ENCODE assay signal across 9 cellular contexts in the genomic region with DNA sequence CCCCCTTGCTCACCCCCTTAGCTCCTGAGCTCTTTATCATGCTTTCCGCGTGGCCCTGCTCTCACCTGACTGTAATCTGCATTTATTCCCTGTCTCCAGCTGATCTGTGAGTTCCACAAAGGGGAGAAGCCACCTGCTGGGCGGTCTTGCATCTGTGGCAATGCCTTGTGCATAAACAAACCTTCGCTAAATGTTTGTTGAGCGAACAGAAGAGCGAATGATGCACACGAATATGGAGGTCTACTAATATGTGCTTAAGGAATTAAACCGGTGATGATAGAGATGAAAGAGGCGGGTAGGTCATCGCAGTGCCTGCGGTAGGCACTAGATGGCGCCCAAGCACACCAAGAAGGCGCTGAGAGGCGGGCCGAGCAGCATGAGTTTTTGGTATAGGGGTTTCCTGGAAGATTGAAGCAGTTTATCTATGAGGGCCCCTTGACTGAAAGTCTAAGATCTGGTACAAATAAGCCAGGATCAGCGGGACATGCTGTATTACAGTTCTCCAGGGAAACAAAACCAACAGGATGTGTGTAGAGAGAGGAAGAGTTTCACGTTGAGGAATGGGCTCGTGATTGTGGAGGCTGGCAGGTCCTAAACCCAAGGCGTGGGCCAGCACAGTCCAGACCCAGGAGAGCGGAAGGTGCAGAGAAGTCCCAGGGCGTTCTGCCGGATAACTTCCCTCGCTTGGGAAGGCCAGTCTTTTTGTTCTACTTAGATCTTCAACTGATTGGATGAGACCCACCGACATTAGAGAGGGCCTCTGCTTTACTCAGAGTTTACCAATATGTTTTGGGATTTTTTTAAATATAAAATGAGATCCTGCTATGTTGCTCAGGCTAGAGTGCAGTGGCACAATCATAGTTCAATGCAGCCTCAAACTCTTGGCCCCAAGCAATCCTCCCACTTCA. TPM values are rescaled to one million over a fixed set of nuclear protein-coding genes. Genes with fewer than 3 reads are reported as not detected.
DNase-seq lines count a peak whose midpoint lies in the region; ATAC-seq and TF ChIP-seq lines count a peak whose summit lies in the region.
"Had no signal": no experiment of that assay in that cellular context is flagged by ENCODE, and none has a peak within 500 bp of the region (broad histone marks: within the 10 kb centered on the region; RNA-seq: fewer than 3 reads in every experiment).

No MANE protein-coding gene starts in this region.

- H3K27ac Mint-ChIP-seq in HFFc6 (no peak overlapping the region), activated B cell treated with CpG ODN at 0.5 μM for 24 hours (no peak overlapping the region)
- H3K27ac Mint-ChIP-seq: dendritic cell treated with granulocyte-macrophage colony-stimulating factor and Interleukin-4, amounts not matched to agents 40 ng/mL and 50 ng/mL, for 4 days had no signal

- H3K36me3 Mint-ChIP-seq in HFFc6 (ENCODE audit: low read depth) (no peaks in the 10 kb centered on the region), activated B cell treated with CpG ODN at 0.5 μM for 24 hours (ENCODE audit: low read depth) (no peaks in the 10 kb centered on the region)

- CTCF ChIA-PET in activated B cell treated with CpG ODN at 0.5 μM for 24 hours (lab: Charles Lee), result interaction anchor here (0.7 to 1.4 kb wide), 9 partner anchors 9 to 595 kb away, joined by 3 to 7 read pairs (median 3); no protein-coding TSS in a partner anchor

- peak; percentile 29 for DNase-seq in DMS 273 treated with DMSO at 0.1 percent for 48 hours (lab: John Stamatoyannopoulos, UW)
- DNase-seq in HFFc6, result peak; percentile 54
- DNase-seq in NCI-H2171 treated with DMSO at 0.1 percent for 48 hours (lab: John Stamatoyannopoulos, UW), result peak; percentile 75
- peak; percentile 75 for DNase-seq in activated B cell treated with CpG ODN at 0.5 μM for 24 hours
- peak in 53 of 61 donors; percentile 2 to 88 (median 51) for DNase-seq in caudate nucleus (lab: John Stamatoyannopoulos, UW)
- no peak for DNase-seq in kidney epithelial cell (ENCODE audit: low read depth)
- DNase-seq in stimulated activated CD4-positive, alpha-beta T cell treated with anti-CD3 and anti-CD28 coated beads, Interleukin-15, amount 100 ng/mL, for 24 hours, result peak; percentile 88

- peak; percentile 98 for ATAC-seq in activated B cell treated with CpG ODN at 0.5 μM for 24 hours (ENCODE audit: low read depth)
- no peak for ATAC-seq in HG03135 (IDR thresholded peaks at IDR 0.05; ENCODE audit: unreplicated experiment)

- H3K27me3 ChIP-seq in kidney epithelial cell (ENCODE audit: control insufficient read depth, insufficient read depth, low read length), result no peaks in the 10 kb centered on the region

- no peak overlapping the region for H3K4me3 ChIP-seq in kidney epithelial cell (ENCODE audit: low read depth, low read length)

- H3K27me3 Mint-ChIP-seq in HFFc6 (ENCODE audit: insufficient read depth) (peaks cover under 1% of the 10 kb centered on the region; the same call in 1 of the 2 replicates), activated B cell treated with CpG ODN at 0.5 μM for 24 hours (peaks cover 7% of the 10 kb centered on the region)

- H3K4me3 Mint-ChIP-seq in HFFc6 (peak overlapping the region; percentile 72), activated B cell treated with CpG ODN at 0.5 μM for 24 hours (no peak overlapping the region)
- H3K4me3 Mint-ChIP-seq: dendritic cell treated with granulocyte-macrophage colony-stimulating factor and Interleukin-4, amounts not matched to agents 40 ng/mL and 50 ng/mL, for 4 days had no signal

- H3K36me3 ChIP-seq in kidney epithelial cell (ENCODE audit: control insufficient read depth, insufficient read depth, low read length), result no peaks in the 10 kb centered on the region

- H3K27ac ChIP-seq in caudate nucleus (ENCODE audit: low read depth, low read length), result no peak overlapping the region

- intact Hi-C loops in activated B cell treated with CpG ODN at 0.5 μM for 24 hours (cut with micrococcal nuclease), result loop anchor here (1.0 kb wide), 1 partner anchor 321 kb away; no protein-coding TSS in a partner anchor

- POLR2A ChIA-PET in activated B cell treated with CpG ODN at 0.5 μM for 24 hours (lab: Charles Lee), result interaction anchor here (0.9 kb wide), 1 partner anchor 10 kb away, joined by 3 read pairs; no protein-coding TSS in a partner anchor

- H3K9me3 Mint-ChIP-seq in HFFc6, result no peaks in the 10 kb centered on the region
- no peaks in the 10 kb centered on the region for H3K9me3 Mint-ChIP-seq in activated B cell treated with CpG ODN at 0.5 μM for 24 hours
- H3K9me3 Mint-ChIP-seq: dendritic cell treated with granulocyte-macrophage colony-stimulating factor and Interleukin-4, amounts not matched to agents 40 ng/mL and 50 ng/mL, for 4 days had no signal

- H3K4me1 Mint-ChIP-seq in HFFc6 (ENCODE audit: low read depth) (peaks cover 18% of the 10 kb centered on the region), activated B cell treated with CpG ODN at 0.5 μM for 24 hours (peaks cover 5% of the 10 kb centered on the region)

- peak; percentile 91 for TF ChIP-seq CTCF in HFFc6 (IDR thresholded peaks at IDR 0.05)
- TF ChIP-seq CTCF in activated B cell treated with CpG ODN at 0.5 μM for 24 hours (IDR thresholded peaks at IDR 0.05), result peak; percentile 92
- peak; percentile 96 for TF ChIP-seq CTCF in kidney epithelial cell (IDR thresholded peaks at IDR 0.05; ENCODE audit: insufficient read depth, low read length, poor library complexity, severe bottlenecking)

RNA-seq across cellular contexts. Expression of gene TOMM20, which starts 34.7 kb away (rescaled TPM):
- 100 to 1,000 TPM in 5 of 6 experiments, 10 to 100 TPM in 1; 98.4 to 126 (median 110) TPM for total RNA-seq in HFFc6 (2021; fragmentation: NEBNext Ultra II Directional; extraction: Animal tissue kit (Norgen Biotek cat#: 25700))
- total RNA-seq in activated B cell treated with CpG ODN at 0.5 μM for 24 hours, result 80.6 and 82.7 TPM in 2 replicates
- 128 and 139 TPM in 2 replicates for total RNA-seq in kidney epithelial cell
